Comparison of ENCODE assay signal across 31 cellular contexts in genomic region chr18:73741946-73742345, GRCh38.
DNase-seq lines count a peak whose midpoint lies in the region; FAIRE-seq and TF ChIP-seq lines count a peak whose summit lies in the region.
"Had no signal": no experiment of that assay in that cellular context is flagged by ENCODE, and none has a peak within 500 bp of the region (broad histone marks: within the 10 kb centered on the region; RNA-seq: fewer than 3 reads in every experiment).

No MANE protein-coding gene starts in this region.

- no peak overlapping the region for H3K4me3 Mint-ChIP-seq in CD8-positive, alpha-beta memory T cell
- H3K4me3 Mint-ChIP-seq: activated CD4-positive, alpha-beta T cell treated with anti-CD3 and anti-CD28 coated beads, Interleukin-2, amount 10 ng/mL, durations not matched to agents 24 days and 14 days; activated naive CD8-positive, alpha-beta T cell treated with anti-CD3 and anti-CD28 coated beads, Interleukin-2, amount 10 ng/mL, durations not matched to agents 7 days and 5 days; effector memory CD8-positive, alpha-beta T cell; nephron; T-helper 2 cell treated with Interferon-gamma antibody and Interleukin-4, amounts not matched to agents 5 μg/mL and 100 μg/mL, for 36 hours had no signal

- CTCF ChIA-PET in CD8-positive, alpha-beta memory T cell (lab: Charles Lee), result no interaction called here

- H3K9me3 ChIP-seq in CD8-positive, alpha-beta memory T cell (ENCODE audit: low read length), result no peaks in the 10 kb centered on the region
- H3K9me3 ChIP-seq: BLaER1 treated with 17β-estradiol and CSF1 and Interleukin-3, amounts not matched to agents 10 nM and 100 nM; mucosa of descending colon had no signal

- no peak overlapping the region for H3K27ac ChIP-seq in CD8-positive, alpha-beta memory T cell (ENCODE audit: low read depth, low read length)
- H3K27ac ChIP-seq: BLaER1 treated with 17β-estradiol and CSF1 and Interleukin-3, amounts not matched to agents 10 nM and 100 nM; brain microvascular endothelial cell; WERI-Rb-1 had no signal

- no peaks in the 10 kb centered on the region for H3K36me3 ChIP-seq in bronchial epithelial cell (ENCODE audit: control insufficient read depth, insufficient read depth, low read length)
- no peaks in the 10 kb centered on the region for H3K36me3 ChIP-seq in CD8-positive, alpha-beta memory T cell (ENCODE audit: insufficient read depth, low read length)
- H3K36me3 ChIP-seq: BLaER1 treated with 17β-estradiol and CSF1 and Interleukin-3, amounts not matched to agents 10 nM and 100 nM; brain microvascular endothelial cell; WERI-Rb-1 had no signal

- H3K4me1 Mint-ChIP-seq in CD8-positive, alpha-beta memory T cell, result no peaks in the 10 kb centered on the region
- H3K4me1 Mint-ChIP-seq: activated CD4-positive, alpha-beta T cell treated with anti-CD3 and anti-CD28 coated beads, Interleukin-2, amount 10 ng/mL, durations not matched to agents 24 days and 14 days; activated naive CD8-positive, alpha-beta T cell treated with anti-CD3 and anti-CD28 coated beads, Interleukin-2, amount 10 ng/mL, durations not matched to agents 7 days and 5 days; nephron had no signal

- H3K27me3 Mint-ChIP-seq in CD8-positive, alpha-beta memory T cell, result no peaks in the 10 kb centered on the region
- H3K27me3 Mint-ChIP-seq: activated naive CD8-positive, alpha-beta T cell treated with anti-CD3 and anti-CD28 coated beads, Interleukin-2, amount 10 ng/mL, durations not matched to agents 7 days and 5 days; effector memory CD8-positive, alpha-beta T cell had no signal

- H3K27ac Mint-ChIP-seq in CD8-positive, alpha-beta memory T cell, result no peak overlapping the region
- H3K27ac Mint-ChIP-seq: activated CD4-positive, alpha-beta T cell treated with anti-CD3 and anti-CD28 coated beads, Interleukin-2, amount 10 ng/mL, durations not matched to agents 24 days and 14 days; activated naive CD8-positive, alpha-beta T cell treated with anti-CD3 and anti-CD28 coated beads, Interleukin-2, amount 10 ng/mL, durations not matched to agents 7 days and 5 days; effector memory CD8-positive, alpha-beta T cell; nephron; T-helper 2 cell treated with Interferon-gamma antibody and Interleukin-4, amounts not matched to agents 5 μg/mL and 100 μg/mL, for 36 hours had no signal

- H3K36me3 Mint-ChIP-seq in CD8-positive, alpha-beta memory T cell, result no peaks in the 10 kb centered on the region
- H3K36me3 Mint-ChIP-seq: activated naive CD8-positive, alpha-beta T cell treated with anti-CD3 and anti-CD28 coated beads, Interleukin-2, amount 10 ng/mL, durations not matched to agents 7 days and 5 days had no signal

- DNase-seq in AG10803 (ENCODE audit: low read depth) (peak; percentile 34), M059J (ENCODE audit: low read depth) (peak; percentile 24), bronchial epithelial cell (ENCODE audit: low read depth) (peak; percentile 72), fibroblast of villous mesenchyme (ENCODE audit: low read depth) (peak; percentile 15), DMS79 treated with DMSO at 0.1 percent for 48 hours (lab: John Stamatoyannopoulos, UW) (no peak), NCI-H345 treated with DMSO at 0.1 percent for 48 hours (lab: John Stamatoyannopoulos, UW; ENCODE audit: unreplicated experiment) (no peak), cortex of kidney (lab: John Stamatoyannopoulos, UW) (no peak)
- DNase-seq in CD8-positive, alpha-beta memory T cell, result no peak
- DNase-seq: ACHN; activated CD4-positive, alpha-beta T cell treated with anti-CD3 and anti-CD28 coated beads, Interleukin-2, amount 10 ng/mL, durations not matched to agents 24 days and 14 days; activated gamma-delta T cell; activated naive CD8-positive, alpha-beta T cell treated with anti-CD3 and anti-CD28 coated beads, Interleukin-2, amount 10 ng/mL, durations not matched to agents 7 days and 5 days; activated T-cell treated with anti-CD3 and anti-CD28 coated beads, Interleukin-2, amount 50 U/mL, for 1 hour; brain microvascular endothelial cell; COR-L47; DND-41; effector memory CD8-positive, alpha-beta T cell; islet precursor cell; KG1; mucosa of descending colon; NCI-H146; NCI-H446 treated with DMSO at 0.1 percent for 48 hours; NCI-H82; retina; WERI-Rb-1 had no signal

- H3K4me3 ChIP-seq in AG10803 (ENCODE audit: low read length) (no peak overlapping the region), bronchial epithelial cell (ENCODE audit: low read depth, low read length) (no peak overlapping the region), fibroblast of villous mesenchyme (ENCODE audit: low read depth, low read length) (no peak overlapping the region)
- H3K4me3 ChIP-seq in CD8-positive, alpha-beta memory T cell (ENCODE audit: low read length), result no peak overlapping the region
- H3K4me3 ChIP-seq: BLaER1 treated with 17β-estradiol and CSF1 and Interleukin-3, amounts not matched to agents 10 nM and 100 nM; lung; mucosa of descending colon had no signal

- no peak for FAIRE-seq in bronchial epithelial cell (lab: Jason Lieb, UNC)
- FAIRE-seq: colon, HTR-8/SVneo had no signal

- TF ChIP-seq CTCF in AG10803 (conservative IDR thresholded peaks at IDR 0.05; ENCODE audit: low read length) (no peak), bronchial epithelial cell (IDR thresholded peaks at IDR 0.05; ENCODE audit: insufficient read depth, low read length, severe bottlenecking) (no peak), fibroblast of villous mesenchyme (IDR thresholded peaks at IDR 0.05; ENCODE audit: insufficient read depth, low read depth, low read length) (no peak)

- peaks cover 0 to 7% (median 3%) of the 10 kb centered on the region in 5 donors for H3K9me3 Mint-ChIP-seq in CD8-positive, alpha-beta memory T cell
- H3K9me3 Mint-ChIP-seq: activated CD4-positive, alpha-beta T cell treated with anti-CD3 and anti-CD28 coated beads, Interleukin-2, amount 10 ng/mL, durations not matched to agents 24 days and 14 days; activated naive CD8-positive, alpha-beta T cell treated with anti-CD3 and anti-CD28 coated beads, Interleukin-2, amount 10 ng/mL, durations not matched to agents 7 days and 5 days; nephron; T-helper 2 cell treated with Interferon-gamma antibody and Interleukin-4, amounts not matched to agents 5 μg/mL and 100 μg/mL, for 36 hours had no signal

- H3K4me1 ChIP-seq in CD8-positive, alpha-beta memory T cell (ENCODE audit: insufficient read depth, low read length), result no peaks in the 10 kb centered on the region

- no peaks in the 10 kb centered on the region for H3K27me3 ChIP-seq in bronchial epithelial cell (ENCODE audit: control insufficient read depth, insufficient read depth, low read length)
- no peaks in the 10 kb centered on the region for H3K27me3 ChIP-seq in CD8-positive, alpha-beta memory T cell (ENCODE audit: insufficient read depth, low read length, poor library complexity, severe bottlenecking)
- H3K27me3 ChIP-seq: BLaER1 treated with 17β-estradiol and CSF1 and Interleukin-3, amounts not matched to agents 10 nM and 100 nM; brain microvascular endothelial cell had no signal

- POLR2A ChIA-PET in CD8-positive, alpha-beta memory T cell (lab: Charles Lee), result no interaction called here

Comparison
In these comparisons a context has a peak if more than half of its experiments do, and no peak if none do; other contexts are left out.
1. DNase-seq: peak in AG10803 (single experiment), M059J (single experiment), bronchial epithelial cell (single experiment) and fibroblast of villous mesenchyme (single experiment); none in DMS79 treated with DMSO at 0.1 percent for 48 hours (single experiment), NCI-H345 treated with DMSO at 0.1 percent for 48 hours (single experiment), CD8-positive, alpha-beta memory T cell (0 of 5) and cortex of kidney (single experiment).